ENCODE assay signal across 9 cellular contexts in genomic region chr20:9215539-9215938, GRCh38.
DNase-seq lines count a peak whose midpoint lies in the region; ATAC-seq and TF ChIP-seq lines count a peak whose summit lies in the region.
"Had no signal": no experiment of that assay in that cellular context is flagged by ENCODE, and none has a peak within 500 bp of the region (broad histone marks: within the 10 kb centered on the region; RNA-seq: fewer than 3 reads in every experiment).

No MANE protein-coding gene starts in this region.

- no peaks in the 10 kb centered on the region for H3K9me2 ChIP-seq in OCI-LY7 (ENCODE audit: insufficient read depth, low read length)

- intact Hi-C loops in OCI-LY7 (cut with micrococcal nuclease; ENCODE audit: unreplicated experiment) = no loop called here

- H3K9ac ChIP-seq in fibroblast of lung (ENCODE audit: insufficient read depth, low read length) = no peak overlapping the region

- no peak overlapping the region for H3K27ac ChIP-seq in OCI-LY7 (ENCODE audit: low read depth, low read length, poor library complexity, severe bottlenecking)
- H3K27ac ChIP-seq in fibroblast of lung (ENCODE audit: insufficient read depth, low read length) = no peak overlapping the region

- H3K79me2 ChIP-seq in OCI-LY7 (ENCODE audit: insufficient read depth, low read depth, low read length) (no peaks in the 10 kb centered on the region), fibroblast of lung (ENCODE audit: control insufficient read depth, insufficient read depth, low read length) (no peaks in the 10 kb centered on the region)

- no peaks in the 10 kb centered on the region for H4K20me1 ChIP-seq in OCI-LY7 (ENCODE audit: insufficient read depth, low read length)
- H4K20me1 ChIP-seq in fibroblast of lung (ENCODE audit: control insufficient read depth, extremely low read depth, insufficient read depth, low read length) = no peaks in the 10 kb centered on the region

- BruUV-seq in OCI-LY7 (replicated peaks; lab: Mats Ljungman, UMichigan) = no TSS peak

- TF ChIP-seq CTCF in GM12875 (IDR thresholded peaks at IDR 0.05; ENCODE audit: borderline replicate concordance, insufficient read depth, low read depth, low read length) = peak; percentile 13; the same call in 1 of the 2 replicates
- TF ChIP-seq CTCF in OCI-LY7 (conservative IDR thresholded peaks at IDR 0.05; ENCODE audit: low read length) = peak; percentile 74
- TF ChIP-seq CTCF in fibroblast of lung (conservative IDR thresholded peaks at IDR 0.05 in 1 of 2, IDR thresholded peaks at IDR 0.05 in 1 of 2; ENCODE audit: low read depth in 1 of 2, low read length in 2 of 2) = peak; percentile 19 to 42

- DNase-seq in A172 (ENCODE audit: low spot score) (peak; percentile 23), OCI-LY7 (ENCODE audit: low spot score) (peak; percentile 14), fibroblast of lung (ENCODE audit: low read depth in 2 of 2) (peak in 1 of 2 donors; percentile 33), NCI-H1930 (lab: John Stamatoyannopoulos, UW) (no peak), NCI-H2107 (lab: John Stamatoyannopoulos, UW) (no peak)
- no peak for DNase-seq in activated CD4-positive, alpha-beta T cell treated with anti-CD3 and anti-CD28 coated beads, Interleukin-2, amount 50 U/mL, for 4 hours
- DNase-seq: NCI-H2081 had no signal

- H3K27me3 ChIP-seq in fibroblast of lung (ENCODE audit: control insufficient read depth, insufficient read depth, low read length) = no peaks in the 10 kb centered on the region

- H3K9me3 ChIP-seq in OCI-LY7 (ENCODE audit: low read length) = no peaks in the 10 kb centered on the region
- H3K9me3 ChIP-seq in fibroblast of lung (ENCODE audit: control insufficient read depth, insufficient read depth, low read depth, low read length) = no peaks in the 10 kb centered on the region

- H3K4me3 ChIP-seq in GM12875 (ENCODE audit: low read depth, low read length) (no peak overlapping the region), OCI-LY7 (ENCODE audit: low read depth, low read length, poor library complexity, severe bottlenecking) (no peak overlapping the region), fibroblast of lung (replicated peaks in 1 of 4; ENCODE audit: control extremely low read depth in 1 of 4, insufficient read depth in 1 of 4, low read depth in 3 of 4, low read length in 4 of 4) (no peak overlapping the region)

- POLR2A ChIA-PET in OCI-LY7 (lab: Charles Lee) = interaction anchor here (0.7 kb wide), 1 partner anchor 11 kb away, joined by 3 read pairs; no protein-coding TSS in a partner anchor

- no peaks in the 10 kb centered on the region for H3K36me3 ChIP-seq in OCI-LY7 (ENCODE audit: insufficient read depth, low read length)
- no peaks in the 10 kb centered on the region for H3K36me3 ChIP-seq in fibroblast of lung (ENCODE audit: control insufficient read depth, insufficient read depth, low read length)

- CTCF ChIA-PET in OCI-LY7 (lab: Charles Lee; ENCODE audit: unreplicated experiment) = no interaction called here

- ATAC-seq in GM18511 (IDR thresholded peaks at IDR 0.05; ENCODE audit: unreplicated experiment) = no peak

- H2AFZ ChIP-seq in OCI-LY7 (ENCODE audit: low read length) (no peak overlapping the region), fibroblast of lung (ENCODE audit: low read length) (no peak overlapping the region)

- H3K4me2 ChIP-seq in OCI-LY7 (ENCODE audit: low read length) (no peak overlapping the region), fibroblast of lung (ENCODE audit: extremely low read depth, insufficient read depth, low read length) (no peak overlapping the region)

- H3K4me1 ChIP-seq in OCI-LY7 (ENCODE audit: insufficient read depth, low read length, poor library complexity, severe bottlenecking) = no peaks in the 10 kb centered on the region
- H3K4me1 ChIP-seq in fibroblast of lung (ENCODE audit: control insufficient read depth, extremely low read depth, insufficient read depth, low read length) = peaks cover 5% of the 10 kb centered on the region

Comparison
In these comparisons a context has a peak if more than half of its experiments do, and no peak if none do; other contexts are left out.
1. DNase-seq: peak in A172 (single experiment) and OCI-LY7 (single experiment); none in activated CD4-positive, alpha-beta T cell treated with anti-CD3 and anti-CD28 coated beads, Interleukin-2, amount 50 U/mL, for 4 hours (0 of 2), NCI-H1930 (0 of 2) and NCI-H2107 (single experiment).
2. CTCF ChIP-seq: peak in every context shown above with its lines; median percentile 74 in OCI-LY7; 30 in fibroblast of lung; 13 in GM12875.